Comparison of ENCODE assay signal across 1 cellular context in genomic region chr19:5330307-5330720, GRCh38.
TF ChIP-seq lines count a peak whose summit lies in the region.

No MANE protein-coding gene starts in this region.

TF ChIP-seq in HepG2, 621 proteins besides CTCF, POLR2A, EP300 and RAD21 (continued from another document):
- TF ChIP-seq ZMYM3 (CRISPR knock-in tag; IDR thresholded peaks at IDR 0.05): peak; percentile 49; the same call in 1 of the 2 replicates
- no peak for TF ChIP-seq ZNF670 (CRISPR knock-in tag; IDR thresholded peaks at IDR 0.05; ENCODE audit: borderline replicate concordance)
- 0 out of 2 replicates have a peak, but pooled peaks have one; percentile 19 for TF ChIP-seq ATF7 (IDR thresholded peaks at IDR 0.05)
- no peak for TF ChIP-seq ATF7 (CRISPR knock-in tag; IDR thresholded peaks at IDR 0.05)
- no peak for TF ChIP-seq HHEX (CRISPR knock-in tag; IDR thresholded peaks at IDR 0.05)
- TF ChIP-seq, protein P1, sequence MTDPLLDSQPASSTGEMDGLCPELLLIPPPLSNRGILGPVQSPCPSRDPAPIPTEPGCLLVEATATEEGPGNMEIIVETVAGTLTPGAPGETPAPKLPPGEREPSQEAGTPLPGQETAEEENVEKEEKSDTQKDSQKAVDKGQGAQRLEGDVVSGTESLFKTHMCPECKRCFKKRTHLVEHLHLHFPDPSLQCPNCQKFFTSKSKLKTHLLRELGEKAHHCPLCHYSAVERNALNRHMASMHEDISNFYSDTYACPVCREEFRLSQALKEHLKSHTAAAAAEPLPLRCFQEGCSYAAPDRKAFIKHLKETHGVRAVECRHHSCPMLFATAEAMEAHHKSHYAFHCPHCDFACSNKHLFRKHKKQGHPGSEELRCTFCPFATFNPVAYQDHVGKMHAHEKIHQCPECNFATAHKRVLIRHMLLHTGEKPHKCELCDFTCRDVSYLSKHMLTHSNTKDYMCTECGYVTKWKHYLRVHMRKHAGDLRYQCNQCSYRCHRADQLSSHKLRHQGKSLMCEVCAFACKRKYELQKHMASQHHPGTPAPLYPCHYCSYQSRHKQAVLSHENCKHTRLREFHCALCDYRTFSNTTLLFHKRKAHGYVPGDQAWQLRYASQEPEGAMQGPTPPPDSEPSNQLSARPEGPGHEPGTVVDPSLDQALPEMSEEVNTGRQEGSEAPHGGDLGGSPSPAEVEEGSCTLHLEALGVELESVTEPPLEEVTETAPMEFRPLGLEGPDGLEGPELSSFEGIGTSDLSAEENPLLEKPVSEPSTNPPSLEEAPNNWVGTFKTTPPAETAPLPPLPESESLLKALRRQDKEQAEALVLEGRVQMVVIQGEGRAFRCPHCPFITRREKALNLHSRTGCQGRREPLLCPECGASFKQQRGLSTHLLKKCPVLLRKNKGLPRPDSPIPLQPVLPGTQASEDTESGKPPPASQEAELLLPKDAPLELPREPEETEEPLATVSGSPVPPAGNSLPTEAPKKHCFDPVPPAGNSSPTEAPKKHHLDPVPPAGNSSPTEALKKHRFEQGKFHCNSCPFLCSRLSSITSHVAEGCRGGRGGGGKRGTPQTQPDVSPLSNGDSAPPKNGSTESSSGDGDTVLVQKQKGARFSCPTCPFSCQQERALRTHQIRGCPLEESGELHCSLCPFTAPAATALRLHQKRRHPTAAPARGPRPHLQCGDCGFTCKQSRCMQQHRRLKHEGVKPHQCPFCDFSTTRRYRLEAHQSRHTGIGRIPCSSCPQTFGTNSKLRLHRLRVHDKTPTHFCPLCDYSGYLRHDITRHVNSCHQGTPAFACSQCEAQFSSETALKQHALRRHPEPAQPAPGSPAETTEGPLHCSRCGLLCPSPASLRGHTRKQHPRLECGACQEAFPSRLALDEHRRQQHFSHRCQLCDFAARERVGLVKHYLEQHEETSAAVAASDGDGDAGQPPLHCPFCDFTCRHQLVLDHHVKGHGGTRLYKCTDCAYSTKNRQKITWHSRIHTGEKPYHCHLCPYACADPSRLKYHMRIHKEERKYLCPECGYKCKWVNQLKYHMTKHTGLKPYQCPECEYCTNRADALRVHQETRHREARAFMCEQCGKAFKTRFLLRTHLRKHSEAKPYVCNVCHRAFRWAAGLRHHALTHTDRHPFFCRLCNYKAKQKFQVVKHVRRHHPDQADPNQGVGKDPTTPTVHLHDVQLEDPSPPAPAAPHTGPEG (CRISPR knock-in tag; IDR thresholded peaks at IDR 0.05): no peak
- no peak for TF ChIP-seq SALL2 (CRISPR knock-in tag; IDR thresholded peaks at IDR 0.05)
